In genomic region chr14:97155320-97155719, GRCh38 we compare ENCODE assay signal across 26 cellular contexts.
"Had no signal": no experiment of that assay in that cellular context is flagged by ENCODE, and none has a peak within 500 bp of the region (broad histone marks: within the 10 kb centered on the region; RNA-seq: fewer than 3 reads in every experiment).

No MANE protein-coding gene starts in this region.

- H3K36me3 ChIP-seq: colonic mucosa, esophagus squamous epithelium, gastroesophageal sphincter, heart right ventricle had no signal

- H3K4me1 ChIP-seq: body of pancreas, colonic mucosa, esophagus squamous epithelium, gastroesophageal sphincter, heart right ventricle had no signal

- H3K4me3 ChIP-seq: body of pancreas, colonic mucosa, esophagus squamous epithelium, gastroesophageal sphincter, heart right ventricle had no signal

- H3K4me3 Mint-ChIP-seq: activated CD4-positive, alpha-beta memory T cell treated with anti-CD3 and anti-CD28 coated beads for 36 hours; activated CD8-positive, alpha-beta memory T cell treated with anti-CD3 and anti-CD28 coated beads, Interleukin-2, amount 10 ng/mL, durations not matched to agents 7 days and 5 days; activated CD8-positive, alpha-beta T cell treated with anti-CD3 and anti-CD28 coated beads, Interleukin-2, amount 10 ng/mL, durations not matched to agents 7 days and 5 days; activated naive CD4-positive, alpha-beta T cell treated with anti-CD3 and anti-CD28 coated beads for 36 hours; activated naive CD8-positive, alpha-beta T cell; activated T-helper 1 cell treated with anti-CD3 and anti-CD28 coated beads, Interleukin-12 subunit alpha, Interleukin-12 subunit beta, Interleukin-2, Interleukin-4 antibody, amounts not matched to agents 30 ng/mL and 10 ng/mL and 1 ng/mL, durations not matched to agents 14 hours and 24 hours and 36 hours had no signal

- H3K9me3 ChIP-seq: colonic mucosa had no signal

- H3K27ac Mint-ChIP-seq: activated CD4-positive, alpha-beta memory T cell treated with anti-CD3 and anti-CD28 coated beads for 36 hours; activated CD8-positive, alpha-beta memory T cell treated with anti-CD3 and anti-CD28 coated beads, Interleukin-2, amount 10 ng/mL, durations not matched to agents 7 days and 5 days; activated CD8-positive, alpha-beta T cell treated with anti-CD3 and anti-CD28 coated beads, Interleukin-2, amount 10 ng/mL, durations not matched to agents 7 days and 5 days; activated naive CD4-positive, alpha-beta T cell treated with anti-CD3 and anti-CD28 coated beads for 36 hours; activated naive CD8-positive, alpha-beta T cell; activated T-helper 1 cell treated with anti-CD3 and anti-CD28 coated beads, Interleukin-12 subunit alpha, Interleukin-12 subunit beta, Interleukin-2, Interleukin-4 antibody, amounts not matched to agents 30 ng/mL and 10 ng/mL and 1 ng/mL, durations not matched to agents 14 hours and 24 hours and 36 hours; activated T-helper 2 cell treated with anti-CD3 and anti-CD28 coated beads, Interferon-gamma antibody, Interleukin-2, Interleukin-4, amounts not matched to agents 10 μg/mL and 5 μg/mL and 100 μg/mL, durations not matched to agents 14 hours and 24 hours and 36 hours had no signal

- H3K27ac ChIP-seq: body of pancreas, colonic mucosa, epithelial cell of prostate, esophagus squamous epithelium, gastroesophageal sphincter, heart right ventricle had no signal

- ATAC-seq: activated CD8-positive, alpha-beta memory T cell treated with anti-CD3 and anti-CD28 coated beads, Interleukin-2, amount 10 ng/mL, durations not matched to agents 7 days and 5 days; activated CD8-positive, alpha-beta T cell treated with anti-CD3 and anti-CD28 coated beads, Interleukin-2, amount 10 ng/mL, durations not matched to agents 7 days and 5 days; body of pancreas; gastroesophageal sphincter; heart right ventricle had no signal

- DNase-seq: activated CD4-positive, alpha-beta memory T cell treated with anti-CD3 and anti-CD28 coated beads for 36 hours; activated CD4-positive, alpha-beta T cell treated with anti-CD3 and anti-CD28 coated beads for 1 hour; activated CD4-positive, alpha-beta T cell treated with anti-CD3 and anti-CD28 coated beads for 4 hours; activated CD8-positive, alpha-beta memory T cell treated with anti-CD3 and anti-CD28 coated beads, Interleukin-2, amount 10 ng/mL, durations not matched to agents 7 days and 5 days; activated CD8-positive, alpha-beta memory T cell treated with anti-CD3 and anti-CD28 coated beads, Interleukin-2, amount 50 U/mL, for 4 hours; activated CD8-positive, alpha-beta T cell treated with anti-CD3 and anti-CD28 coated beads, Interleukin-2, amount 10 ng/mL, durations not matched to agents 7 days and 5 days; activated effector memory CD4-positive, alpha-beta T cell treated with anti-CD3 and anti-CD28 coated beads, Interleukin-2, amount 50 U/mL, for 16 hours; activated naive CD4-positive, alpha-beta T cell treated with anti-CD3 and anti-CD28 coated beads for 36 hours; activated T-cell treated with anti-CD3 and anti-CD28 coated beads, Interleukin-2, amount 50 U/mL, for 1 hour; activated T-cell treated with anti-CD3 and anti-CD28 coated beads, Interleukin-2, amount 50 U/mL, for 48 hours; amygdala; aorta; body of pancreas; central memory CD4-positive, alpha-beta T cell; cerebellar nuclear complex; colonic mucosa; effector CD8-positive, alpha-beta T cell; esophagus squamous epithelium; foreskin melanocyte; heart right ventricle; T-helper 2 cell had no signal
